In genomic region chr12:65459545-65459944, GRCh38 we compare ENCODE assay signal across 2 cellular contexts.
A peak's percentile ranks its signal among the peaks of the same experiment; 100 is the strongest.
TF ChIP-seq lines count a peak whose summit lies in the region.

No MANE protein-coding gene starts in this region.

TF ChIP-seq in SK-N-SH, 30 proteins besides CTCF, POLR2A, EP300 and RAD21:
- TF ChIP-seq SIN3A (IDR thresholded peaks at IDR 0.05; ENCODE audit: borderline replicate concordance, low read depth, low read length) (no peak), TCF12 (IDR thresholded peaks at IDR 0.05) (peak; percentile 42; the same call in 1 of the 2 replicates), TEAD4 (IDR thresholded peaks at IDR 0.05; ENCODE audit: borderline replicate concordance, insufficient read depth) (no peak), FOXM1 (IDR thresholded peaks at IDR 0.05; ENCODE audit: low read depth) (no peak)

TF ChIP-seq in H1, 55 proteins besides CTCF, POLR2A, EP300 and RAD21:
- TF ChIP-seq SP4 (IDR thresholded peaks at IDR 0.05; ENCODE audit: low read length) = no peak
- no peak for TF ChIP-seq GTF2F1 (IDR thresholded peaks at IDR 0.05; ENCODE audit: borderline replicate concordance, low read depth, low read length)
- no peak for TF ChIP-seq TCF12 (IDR thresholded peaks at IDR 0.05; ENCODE audit: low read depth, low read length)
- no peak for TF ChIP-seq CHD7 (IDR thresholded peaks at IDR 0.05; ENCODE audit: insufficient replicate concordance, low read length)
- TF ChIP-seq BCL11A (IDR thresholded peaks at IDR 0.05; ENCODE audit: low read depth in 2 of 2, low read length in 2 of 2) = no peak
- no peak for TF ChIP-seq MAFK (IDR thresholded peaks at IDR 0.05; ENCODE audit: low read depth, low read length)
- no peak for TF ChIP-seq PHF8 (conservative IDR thresholded peaks at IDR 0.05; ENCODE audit: low read depth, low read length)
- no peak for TF ChIP-seq NANOG (IDR thresholded peaks at IDR 0.05; ENCODE audit: insufficient read depth, low read depth, low read length, poor library complexity, severe bottlenecking)
- no peak for TF ChIP-seq SIN3A (conservative IDR thresholded peaks at IDR 0.05 in 1 of 2, IDR thresholded peaks at IDR 0.05 in 1 of 2; ENCODE audit: low read depth in 1 of 2, low read length in 2 of 2)
- TF ChIP-seq TBP (IDR thresholded peaks at IDR 0.05; ENCODE audit: low read depth, low read length) = no peak
- no peak for TF ChIP-seq KDM5A (IDR thresholded peaks at IDR 0.05; ENCODE audit: low read length)
- no peak for TF ChIP-seq CEBPB (IDR thresholded peaks at IDR 0.05; ENCODE audit: low read depth, low read length)
- TF ChIP-seq TEAD4 (IDR thresholded peaks at IDR 0.05; ENCODE audit: low read depth, low read length) = no peak
- no peak for TF ChIP-seq ATF3 (IDR thresholded peaks at IDR 0.05; ENCODE audit: insufficient read depth, low read depth, low read length)
- TF ChIP-seq CBX5 (IDR thresholded peaks at IDR 0.05; ENCODE audit: low read depth, low read length) = no peak
- TF ChIP-seq SAP30 (IDR thresholded peaks at IDR 0.05; ENCODE audit: insufficient read depth, insufficient replicate concordance, low read length) = no peak
- TF ChIP-seq ZNF274 (IDR thresholded peaks at IDR 0.05; ENCODE audit: borderline replicate concordance, extremely low read depth, low read length) = no peak
- no peak for TF ChIP-seq POU5F1 (IDR thresholded peaks at IDR 0.05; ENCODE audit: low read depth, low read length)
- no peak for TF ChIP-seq RBBP5 (IDR thresholded peaks at IDR 0.05; ENCODE audit: borderline replicate concordance, low read depth, low read length)
- no peak for TF ChIP-seq TAF7 (optimal IDR thresholded peaks at IDR 0.05; ENCODE audit: borderline replicate concordance, low read depth, low read length)
